ENCODE assay signal across 9 cellular contexts in the genomic region with DNA sequence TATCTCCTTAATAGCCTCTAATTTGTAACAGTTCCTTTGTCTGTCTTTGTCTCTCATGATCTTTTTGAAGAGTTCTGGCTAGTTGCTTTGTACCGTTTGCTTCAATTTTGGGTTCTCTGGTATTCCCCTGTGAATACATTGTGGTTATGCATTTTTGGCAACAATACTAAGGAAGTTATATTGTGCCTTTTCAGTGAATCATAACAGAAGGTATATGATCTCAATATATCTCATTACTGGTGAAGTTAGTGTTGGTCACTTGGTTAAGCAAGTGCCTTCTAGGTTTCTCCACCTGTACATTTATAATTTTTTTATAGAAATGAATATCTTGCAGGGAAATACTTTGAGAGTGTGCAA. TPM values are rescaled to one million over a fixed set of nuclear protein-coding genes. Genes with fewer than 3 reads are reported as not detected.
DNase-seq lines count a peak whose midpoint lies in the region; ATAC-seq and TF ChIP-seq lines count a peak whose summit lies in the region.
"Had no signal": no experiment of that assay in that cellular context is flagged by ENCODE, and none has a peak within 500 bp of the region (broad histone marks: within the 10 kb centered on the region; RNA-seq: fewer than 3 reads in every experiment).

No MANE protein-coding gene starts in this region.

- DNase-seq in HS-27A (ENCODE audit: low read depth) (peak; percentile 77), choroid plexus epithelial cell (ENCODE audit: low read depth) (peak; percentile 63), colonic mucosa (no peak), Ammon's horn (ENCODE audit: low spot score) (no peak), AG08395 (ENCODE audit: low spot score) (no peak)
- DNase-seq: cortex of kidney had no signal

- peak overlapping the region in 10 of 11 experiments; percentile 57 to 92 (median 84); a peak in 20 of 22 replicates for H3K27ac ChIP-seq in BLaER1 treated with 17β-estradiol and CSF1 and Interleukin-3, amounts not matched to agents 10 nM and 100 nM
- no peak overlapping the region for H3K27ac ChIP-seq in colonic mucosa

- ATAC-seq in GM21423 (IDR thresholded peaks at IDR 0.05; ENCODE audit: unreplicated experiment) (peak; percentile 47), HG03175 (IDR thresholded peaks at IDR 0.05; ENCODE audit: unreplicated experiment) (no peak)

- H3K9ac ChIP-seq in BLaER1 treated with 17β-estradiol and CSF1 and Interleukin-3, amounts not matched to agents 10 nM and 100 nM: peak overlapping the region in 9 of 11 experiments; percentile 24 to 77 (median 72); a peak in 18 of 22 replicates
- H3K9ac ChIP-seq in colonic mucosa (ENCODE audit: low read depth in 2 of 2, low read length in 2 of 2): no peak overlapping the region

- no peaks in the 10 kb centered on the region for H4K20me1 ChIP-seq in BLaER1 treated with 17β-estradiol and CSF1 and Interleukin-3, amounts not matched to agents 10 nM and 100 nM

- peaks cover 5 to 24% (median 19%) of the 10 kb centered on the region in 11 experiments for H3K9me3 ChIP-seq in BLaER1 treated with 17β-estradiol and CSF1 and Interleukin-3, amounts not matched to agents 10 nM and 100 nM (replicated peaks in 1 of 11)
- no peaks in the 10 kb centered on the region for H3K9me3 ChIP-seq in colonic mucosa

- H3K4me1 ChIP-seq in BLaER1 treated with 17β-estradiol and CSF1 and Interleukin-3, amounts not matched to agents 10 nM and 100 nM: peaks cover 51 to 60% (median 58%) of the 10 kb centered on the region in 10 experiments
- no peaks in the 10 kb centered on the region for H3K4me1 ChIP-seq in colonic mucosa

- H3K4me3 ChIP-seq in BLaER1 treated with 17β-estradiol and CSF1 and Interleukin-3, amounts not matched to agents 10 nM and 100 nM: peak overlapping the region in 7 of 10 experiments; percentile 24 to 50 (median 39); a peak in 7 of 20 replicates
- H3K4me3 ChIP-seq in choroid plexus epithelial cell (ENCODE audit: low read depth, low read length): no peak overlapping the region
- H3K4me3 ChIP-seq in colonic mucosa: no peak overlapping the region

- no peaks in the 10 kb centered on the region for H3K27me3 ChIP-seq in BLaER1 treated with 17β-estradiol and CSF1 and Interleukin-3, amounts not matched to agents 10 nM and 100 nM
- H3K27me3 ChIP-seq in colonic mucosa: no peaks in the 10 kb centered on the region

- peak overlapping the region; percentile 60 to 93 (median 78) for H3K4me2 ChIP-seq in BLaER1 treated with 17β-estradiol and CSF1 and Interleukin-3, amounts not matched to agents 10 nM and 100 nM

- H3K36me3 ChIP-seq in BLaER1 treated with 17β-estradiol and CSF1 and Interleukin-3, amounts not matched to agents 10 nM and 100 nM: peaks cover 0 to 19% (median 5%) of the 10 kb centered on the region in 11 experiments; a peak in 14 of 22 replicates
- H3K36me3 ChIP-seq in colonic mucosa: no peaks in the 10 kb centered on the region

- TF ChIP-seq CTCF in choroid plexus epithelial cell (conservative IDR thresholded peaks at IDR 0.05; ENCODE audit: low read depth, low read length): no peak
- no peak for TF ChIP-seq CTCF in colonic mucosa (IDR thresholded peaks at IDR 0.05)

- intact Hi-C loops in colonic mucosa (cut with DNase I): no loop called here

RNA-seq across cellular contexts. Expression of a gene that starts 48.6 kb away (rescaled TPM):
- 1 to 10 TPM; 3.1 to 3.9 TPM for total RNA-seq in colonic mucosa

Comparison
In these comparisons a context has a peak if more than half of its experiments do, and no peak if none do; other contexts are left out.
1. H3K4me3 ChIP-seq: peak in BLaER1 treated with 17β-estradiol and CSF1 and Interleukin-3, amounts not matched to agents 10 nM and 100 nM (7 of 10); none in choroid plexus epithelial cell (single experiment) and colonic mucosa (single experiment).
2. H3K9ac ChIP-seq: peak in BLaER1 treated with 17β-estradiol and CSF1 and Interleukin-3, amounts not matched to agents 10 nM and 100 nM (9 of 11); none in colonic mucosa (0 of 2).
3. DNase-seq: peak in HS-27A (single experiment) and choroid plexus epithelial cell (single experiment); none in colonic mucosa (single experiment), Ammon's horn (single experiment) and AG08395 (single experiment).